Comparison of ENCODE assay signal across 15 cellular contexts in genomic region chr5:80962630-80963520, GRCh38. TPM values are rescaled to one million over a fixed set of nuclear protein-coding genes. Genes with fewer than 3 reads are reported as not detected.
A peak's percentile ranks its signal among the peaks of the same experiment; 100 is the strongest.
DNase-seq lines count a peak whose midpoint lies in the region; ATAC-seq lines count a peak whose summit lies in the region.
"Had no signal": no experiment of that assay in that cellular context is flagged by ENCODE, and none has a peak within 500 bp of the region (broad histone marks: within the 10 kb centered on the region; RNA-seq: fewer than 3 reads in every experiment).

No MANE protein-coding gene starts in this region.

- no peaks in the 10 kb centered on the region for H3K9me3 ChIP-seq in HUES6 (ENCODE audit: control insufficient read depth, insufficient read depth, low read depth, low read length)
- H3K9me3 ChIP-seq: esophagus squamous epithelium, upper lobe of left lung had no signal

- peaks cover 7% of the 10 kb centered on the region for H3K27me3 Mint-ChIP-seq in activated T-cell treated with anti-CD3 and anti-CD28 coated beads, Interleukin-2, amount 50 U/mL, for 72 hours (ENCODE audit: low read depth)
- H3K27me3 Mint-ChIP-seq in central memory CD8-positive, alpha-beta T cell: peaks cover 36% of the 10 kb centered on the region

- peaks cover 64% of the 10 kb centered on the region for H3K4me1 Mint-ChIP-seq in activated T-cell treated with anti-CD3 and anti-CD28 coated beads, Interleukin-2, amount 50 U/mL, for 72 hours (ENCODE audit: low read depth)
- peaks cover 37% of the 10 kb centered on the region for H3K4me1 Mint-ChIP-seq in central memory CD8-positive, alpha-beta T cell
- H3K4me1 Mint-ChIP-seq in stimulated activated effector memory CD8-positive, alpha-beta T cell treated with anti-CD3 and anti-CD28 coated beads, Interleukin-12 subunit alpha, Interleukin-12 subunit beta, amount 100 ng/mL, for 72 hours: peaks cover 54% of the 10 kb centered on the region

- no peak overlapping the region for H3K9ac ChIP-seq in HUES6 (ENCODE audit: low read length)

- DNase-seq in activated T-cell treated with anti-CD3 and anti-CD28 coated beads, Interleukin-2, amount 50 U/mL, for 72 hours: no peak
- DNase-seq in activated T-cell treated with anti-CD3 and anti-CD28 coated beads for 4 hours (no peak), NCI-H510A (lab: John Stamatoyannopoulos, UW) (no peak)
- no peak for DNase-seq in central memory CD8-positive, alpha-beta T cell (ENCODE audit: low spot score in 2 of 2)
- DNase-seq in stimulated activated effector memory CD8-positive, alpha-beta T cell treated with anti-CD3 and anti-CD28 coated beads, Interleukin-12 subunit alpha, Interleukin-12 subunit beta, amount 100 ng/mL, for 72 hours (ENCODE audit: low spot score in 2 of 2): no peak
- DNase-seq: activated CD4-positive, CD25-positive, alpha-beta regulatory T cell treated with anti-CD3 and anti-CD28 coated beads, Interleukin-2, amount 50 U/mL, for 72 hours; DMS79 treated with DMSO at 0.1 percent for 48 hours; esophagus squamous epithelium; NK-92 treated with Interleukin-12 subunit alpha and Interleukin-12 subunit beta, amount 100 ng/mL, for 24 hours; upper lobe of left lung had no signal

- H3K36me3 Mint-ChIP-seq in activated T-cell treated with anti-CD3 and anti-CD28 coated beads, Interleukin-2, amount 50 U/mL, for 72 hours (ENCODE audit: insufficient read depth in 2 of 2): peaks cover 8 to 9% of the 10 kb centered on the region in 2 donors
- peaks cover 4% of the 10 kb centered on the region for H3K36me3 Mint-ChIP-seq in central memory CD8-positive, alpha-beta T cell (ENCODE audit: insufficient read depth)
- peaks cover 14% of the 10 kb centered on the region for H3K36me3 Mint-ChIP-seq in stimulated activated effector memory CD8-positive, alpha-beta T cell treated with anti-CD3 and anti-CD28 coated beads, Interleukin-12 subunit alpha, Interleukin-12 subunit beta, amount 100 ng/mL, for 72 hours

- H3K4me3 Mint-ChIP-seq in activated T-cell treated with anti-CD3 and anti-CD28 coated beads, Interleukin-2, amount 50 U/mL, for 72 hours: peak overlapping the region; percentile 66 to 91
- H3K4me3 Mint-ChIP-seq in central memory CD8-positive, alpha-beta T cell: peak overlapping the region; percentile 30
- peak overlapping the region; percentile 70 for H3K4me3 Mint-ChIP-seq in stimulated activated effector memory CD8-positive, alpha-beta T cell treated with anti-CD3 and anti-CD28 coated beads, Interleukin-12 subunit alpha, Interleukin-12 subunit beta, amount 100 ng/mL, for 72 hours

- H3K27me3 ChIP-seq in HUES6 (ENCODE audit: control insufficient read depth, insufficient read depth, low read length): peaks cover 54% of the 10 kb centered on the region

- ATAC-seq in activated T-cell treated with anti-CD3 and anti-CD28 coated beads, Interleukin-2, amount 50 U/mL, for 72 hours (replicated peaks in 1 of 2): no peak
- ATAC-seq in central memory CD8-positive, alpha-beta T cell (replicated peaks; ENCODE audit: extremely low read depth, poor library complexity, severe bottlenecking): no peak
- no peak for ATAC-seq in stimulated activated effector memory CD8-positive, alpha-beta T cell treated with anti-CD3 and anti-CD28 coated beads, Interleukin-12 subunit alpha, Interleukin-12 subunit beta, amount 100 ng/mL, for 72 hours
- ATAC-seq in esophagus mucosa (no peak), HG03175 (IDR thresholded peaks at IDR 0.05; ENCODE audit: unreplicated experiment) (no peak)
- ATAC-seq: GM12878 had no signal

- no peak overlapping the region for H3K27ac ChIP-seq in HUES6 (ENCODE audit: low read depth, low read length)

- peak overlapping the region; percentile 5; the same call in 1 of the 2 replicates for H3K4me3 ChIP-seq in HUES6 (ENCODE audit: low read depth, low read length)
- H3K4me3 ChIP-seq: GM12878 had no signal

- no peaks in the 10 kb centered on the region for H3K36me3 ChIP-seq in HUES6 (ENCODE audit: control insufficient read depth, insufficient read depth, low read length)
- H3K36me3 ChIP-seq: esophagus squamous epithelium, upper lobe of left lung had no signal

- H3K9me3 Mint-ChIP-seq in activated T-cell treated with anti-CD3 and anti-CD28 coated beads, Interleukin-2, amount 50 U/mL, for 72 hours: no peaks in the 10 kb centered on the region
- no peaks in the 10 kb centered on the region for H3K9me3 Mint-ChIP-seq in central memory CD8-positive, alpha-beta T cell
- H3K9me3 Mint-ChIP-seq in stimulated activated effector memory CD8-positive, alpha-beta T cell treated with anti-CD3 and anti-CD28 coated beads, Interleukin-12 subunit alpha, Interleukin-12 subunit beta, amount 100 ng/mL, for 72 hours: no peaks in the 10 kb centered on the region

- H3K4me1 ChIP-seq in HUES6 (ENCODE audit: control insufficient read depth, insufficient read depth, low read length): peaks cover 44% of the 10 kb centered on the region

- no peak overlapping the region for H3K27ac Mint-ChIP-seq in activated T-cell treated with anti-CD3 and anti-CD28 coated beads, Interleukin-2, amount 50 U/mL, for 72 hours
- H3K27ac Mint-ChIP-seq in central memory CD8-positive, alpha-beta T cell (ENCODE audit: low read depth): peak overlapping the region; percentile 49
- H3K27ac Mint-ChIP-seq in stimulated activated effector memory CD8-positive, alpha-beta T cell treated with anti-CD3 and anti-CD28 coated beads, Interleukin-12 subunit alpha, Interleukin-12 subunit beta, amount 100 ng/mL, for 72 hours: no peak overlapping the region

RNA-seq across cellular contexts. Expression of gene RASGRF2, which starts 2.7 kb away (rescaled TPM):
- total RNA-seq in activated T-cell treated with anti-CD3 and anti-CD28 coated beads, Interleukin-2, amount 50 U/mL, for 72 hours: 10 to 100 TPM; 19.9 to 20.5 TPM
- 1.1 TPM for total RNA-seq in esophagus mucosa
- total RNA-seq: MCF 10A had no signal

Comparison
In these comparisons a context has a peak if more than half of its experiments do, and no peak if none do; other contexts are left out.
1. RNA of gene RASGRF2, which starts 2.7 kb away (total RNA-seq): 19.9 to 20.5 TPM in activated T-cell treated with anti-CD3 and anti-CD28 coated beads, Interleukin-2, amount 50 U/mL, for 72 hours; 1.1 TPM in esophagus mucosa (single experiment); every median in the first group is over 10 times any median in the second.
2. Peak in every context shown above with its lines, with median percentiles within 50 percentile points of each other: H3K4me3 Mint-ChIP-seq.